ENCODE assay signal across 11 cellular contexts in genomic region chr2:29123584-29124349, GRCh38. TPM values are rescaled to one million over a fixed set of nuclear protein-coding genes. Genes with fewer than 3 reads are reported as not detected.
DNase-seq lines count a peak whose midpoint lies in the region; ATAC-seq, FAIRE-seq and TF ChIP-seq lines count a peak whose summit lies in the region.
"Had no signal": no experiment of that assay in that cellular context is flagged by ENCODE, and none has a peak within 500 bp of the region (broad histone marks: within the 10 kb centered on the region; RNA-seq: fewer than 3 reads in every experiment).

No MANE protein-coding gene starts in this region.

- peaks cover 63% of the 10 kb centered on the region for H3K4me1 ChIP-seq in ACC112 (ENCODE audit: control insufficient read depth, insufficient read depth, low read length, unreplicated experiment)
- H3K4me1 ChIP-seq: right lobe of liver had no signal

- peak overlapping the region; percentile 2 to 7 for H3K27ac Mint-ChIP-seq in activated naive CD4-positive, alpha-beta T cell treated with anti-CD3 and anti-CD28 coated beads, Interleukin-2, amount 50 U/mL, for 72 hours

- peaks cover 8 to 16% of the 10 kb centered on the region in 2 donors for H3K9me3 Mint-ChIP-seq in activated naive CD4-positive, alpha-beta T cell treated with anti-CD3 and anti-CD28 coated beads, Interleukin-2, amount 50 U/mL, for 72 hours

- no peak overlapping the region for H2AFZ ChIP-seq in ACC112 (ENCODE audit: low read length, unreplicated experiment)

- DNase-seq in H54 (ENCODE audit: insufficient read length, low spot score) (no peak), hepatic stellate cell (ENCODE audit: low spot score) (peak; percentile 35), HUDEP-2 (lab: John Stamatoyannopoulos, UW; ENCODE audit: unreplicated experiment in 76 of 76) (no peak), DMS 273 treated with DMSO at 0.1 percent for 48 hours (lab: John Stamatoyannopoulos, UW) (no peak), NCI-H526 (lab: John Stamatoyannopoulos, UW) (no peak)
- DNase-seq in activated naive CD4-positive, alpha-beta T cell treated with anti-CD3 and anti-CD28 coated beads, Interleukin-2, amount 50 U/mL, for 72 hours (ENCODE audit: low spot score in 2 of 2), result no peak
- DNase-seq: left ventricle myocardium superior, right lobe of liver had no signal

- H3K4me3 ChIP-seq in ACC112 (ENCODE audit: low read depth, low read length), result peak overlapping the region; percentile 28; the same call in 1 of the 2 replicates
- H3K4me3 ChIP-seq: right lobe of liver had no signal

- FAIRE-seq in H54 (lab: Jason Lieb, UNC), result peak; percentile 93

- peaks cover 48% of the 10 kb centered on the region for H3K36me3 ChIP-seq in ACC112 (ENCODE audit: insufficient read depth, low read length)
- H3K36me3 ChIP-seq: right lobe of liver had no signal

- H3K27me3 ChIP-seq in ACC112 (ENCODE audit: insufficient read depth, low read length), result no peaks in the 10 kb centered on the region
- H3K27me3 ChIP-seq: right lobe of liver had no signal

- peaks cover 77% of the 10 kb centered on the region for H3K79me2 ChIP-seq in ACC112 (ENCODE audit: control insufficient read depth, insufficient read depth, low read length, unreplicated experiment)

- ATAC-seq in activated naive CD4-positive, alpha-beta T cell treated with anti-CD3 and anti-CD28 coated beads, Interleukin-2, amount 50 U/mL, for 72 hours, result peak; percentile 84 to 94
- no peak for ATAC-seq in HG03432 (IDR thresholded peaks at IDR 0.05; ENCODE audit: unreplicated experiment)
- ATAC-seq: left ventricle myocardium superior had no signal

- H3K36me3 Mint-ChIP-seq in activated naive CD4-positive, alpha-beta T cell treated with anti-CD3 and anti-CD28 coated beads, Interleukin-2, amount 50 U/mL, for 72 hours, result peaks cover 25 to 47% of the 10 kb centered on the region in 2 donors

- no peak for TF ChIP-seq POLR2A in H54 (IDR thresholded peaks at IDR 0.05; ENCODE audit: low read depth, low read length)

- H3K27ac ChIP-seq in ACC112 (ENCODE audit: low read depth, low read length), result peak overlapping the region; percentile 96
- H3K27ac ChIP-seq: right lobe of liver had no signal

RNA-seq across cellular contexts. Expression of gene CLIP4, which starts 8.6 kb away (rescaled TPM):
- total RNA-seq in activated naive CD4-positive, alpha-beta T cell treated with anti-CD3 and anti-CD28 coated beads, Interleukin-2, amount 50 U/mL, for 72 hours, result 10 to 100 TPM; 19.7 to 27.7 TPM
- total RNA-seq: OCI-LY7 had no signal

RNA-seq across cellular contexts. Expression of gene PCARE, which starts 49.4 kb away (rescaled TPM):
- total RNA-seq in activated naive CD4-positive, alpha-beta T cell treated with anti-CD3 and anti-CD28 coated beads, Interleukin-2, amount 50 U/mL, for 72 hours, result not detected
- total RNA-seq: OCI-LY7, right lobe of liver had no signal
